Comparison of ENCODE assay signal across 12 cellular contexts in genomic region chr17:76925333-76925935, GRCh38.
"Had no signal": no experiment of that assay in that cellular context is flagged by ENCODE, and none has a peak within 500 bp of the region (broad histone marks: within the 10 kb centered on the region; RNA-seq: fewer than 3 reads in every experiment).

No MANE protein-coding gene starts in this region.

- ATAC-seq: stimulated activated naive B cell treated with anti-CD40 and anti-IgM and Interleukin-4, amounts not matched to agents 10 μg/mL and 1 μg/mL and 100 μg/mL, for 72 hours had no signal

- H3K4me3 ChIP-seq: dorsolateral prefrontal cortex, esophagus squamous epithelium, sigmoid colon had no signal

- H3K36me3 ChIP-seq: esophagus squamous epithelium, sigmoid colon had no signal

- DNase-seq: activated B cell treated with CpG ODN at 0.5 μM for 24 hours; activated CD4-positive, alpha-beta T cell treated with anti-CD3 and anti-CD28 coated beads, Interleukin-2, amount 10 ng/mL, durations not matched to agents 24 days and 14 days; activated T-cell treated with anti-CD3 and anti-CD28 coated beads for 4 hours; dorsolateral prefrontal cortex; esophagus squamous epithelium; foreskin fibroblast; islet precursor cell; sigmoid colon; stimulated activated CD4-positive, alpha-beta T cell treated with anti-CD3 and anti-CD28 coated beads, Interleukin-2, amount 100 ng/mL, for 24 hours; stimulated activated naive B cell treated with anti-CD40 and anti-IgM and Interleukin-4, amounts not matched to agents 10 μg/mL and 1 μg/mL and 100 μg/mL, for 72 hours; T-helper 2 cell; trophoblast cell had no signal

- H3K27ac ChIP-seq: esophagus squamous epithelium, sigmoid colon had no signal

- H3K9me3 ChIP-seq: esophagus squamous epithelium, sigmoid colon had no signal

- H3K27me3 ChIP-seq: dorsolateral prefrontal cortex had no signal
